In the genomic region with DNA sequence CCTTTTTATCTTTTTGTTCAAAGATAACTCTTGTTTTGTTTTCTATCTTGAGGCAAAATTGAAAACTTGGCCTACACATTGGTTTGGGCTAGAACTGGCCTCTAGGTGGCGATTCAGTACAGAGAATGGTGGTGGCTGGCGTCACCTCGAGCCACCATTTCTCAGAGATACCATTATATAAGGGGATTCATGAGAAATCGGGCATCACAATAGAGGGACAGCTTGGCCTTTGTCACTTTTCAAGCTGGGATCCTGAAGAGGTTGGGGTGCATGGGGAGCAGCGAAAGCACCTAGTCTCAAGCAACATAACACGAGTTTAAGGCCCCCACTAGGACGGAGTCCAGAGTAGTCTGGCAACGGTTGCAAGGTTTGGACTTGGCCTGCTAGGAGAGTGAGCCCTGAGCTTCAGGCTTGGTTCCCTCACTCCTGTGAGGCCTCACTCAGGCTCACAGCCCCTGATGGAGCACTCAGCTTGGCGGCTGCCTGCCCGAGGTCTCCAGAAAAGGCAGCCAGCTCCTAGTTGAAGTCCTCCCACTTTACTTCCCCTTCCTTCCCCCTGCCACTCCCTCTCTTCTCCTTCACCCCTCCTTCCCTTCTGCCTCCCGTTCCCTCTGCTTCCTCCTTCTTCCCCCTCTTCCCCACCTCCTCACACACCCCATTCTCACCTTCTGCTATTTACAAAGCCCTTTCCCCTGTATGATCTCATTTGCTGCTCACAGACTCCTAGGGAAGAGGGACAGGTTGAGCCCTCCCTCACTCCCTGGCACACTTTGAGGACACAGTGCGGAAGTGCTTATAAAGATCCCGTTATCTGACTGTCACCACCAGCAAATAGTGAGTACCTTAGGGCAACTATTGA, we compare ENCODE assay signal across 1 cellular context.
TF ChIP-seq lines count a peak whose summit lies in the region.

No MANE protein-coding gene starts in this region.

TF ChIP-seq in K562, 482 proteins besides CTCF, POLR2A, EP300 and RAD21 (continued from another document and continues in another):
- TF ChIP-seq, protein P1, sequence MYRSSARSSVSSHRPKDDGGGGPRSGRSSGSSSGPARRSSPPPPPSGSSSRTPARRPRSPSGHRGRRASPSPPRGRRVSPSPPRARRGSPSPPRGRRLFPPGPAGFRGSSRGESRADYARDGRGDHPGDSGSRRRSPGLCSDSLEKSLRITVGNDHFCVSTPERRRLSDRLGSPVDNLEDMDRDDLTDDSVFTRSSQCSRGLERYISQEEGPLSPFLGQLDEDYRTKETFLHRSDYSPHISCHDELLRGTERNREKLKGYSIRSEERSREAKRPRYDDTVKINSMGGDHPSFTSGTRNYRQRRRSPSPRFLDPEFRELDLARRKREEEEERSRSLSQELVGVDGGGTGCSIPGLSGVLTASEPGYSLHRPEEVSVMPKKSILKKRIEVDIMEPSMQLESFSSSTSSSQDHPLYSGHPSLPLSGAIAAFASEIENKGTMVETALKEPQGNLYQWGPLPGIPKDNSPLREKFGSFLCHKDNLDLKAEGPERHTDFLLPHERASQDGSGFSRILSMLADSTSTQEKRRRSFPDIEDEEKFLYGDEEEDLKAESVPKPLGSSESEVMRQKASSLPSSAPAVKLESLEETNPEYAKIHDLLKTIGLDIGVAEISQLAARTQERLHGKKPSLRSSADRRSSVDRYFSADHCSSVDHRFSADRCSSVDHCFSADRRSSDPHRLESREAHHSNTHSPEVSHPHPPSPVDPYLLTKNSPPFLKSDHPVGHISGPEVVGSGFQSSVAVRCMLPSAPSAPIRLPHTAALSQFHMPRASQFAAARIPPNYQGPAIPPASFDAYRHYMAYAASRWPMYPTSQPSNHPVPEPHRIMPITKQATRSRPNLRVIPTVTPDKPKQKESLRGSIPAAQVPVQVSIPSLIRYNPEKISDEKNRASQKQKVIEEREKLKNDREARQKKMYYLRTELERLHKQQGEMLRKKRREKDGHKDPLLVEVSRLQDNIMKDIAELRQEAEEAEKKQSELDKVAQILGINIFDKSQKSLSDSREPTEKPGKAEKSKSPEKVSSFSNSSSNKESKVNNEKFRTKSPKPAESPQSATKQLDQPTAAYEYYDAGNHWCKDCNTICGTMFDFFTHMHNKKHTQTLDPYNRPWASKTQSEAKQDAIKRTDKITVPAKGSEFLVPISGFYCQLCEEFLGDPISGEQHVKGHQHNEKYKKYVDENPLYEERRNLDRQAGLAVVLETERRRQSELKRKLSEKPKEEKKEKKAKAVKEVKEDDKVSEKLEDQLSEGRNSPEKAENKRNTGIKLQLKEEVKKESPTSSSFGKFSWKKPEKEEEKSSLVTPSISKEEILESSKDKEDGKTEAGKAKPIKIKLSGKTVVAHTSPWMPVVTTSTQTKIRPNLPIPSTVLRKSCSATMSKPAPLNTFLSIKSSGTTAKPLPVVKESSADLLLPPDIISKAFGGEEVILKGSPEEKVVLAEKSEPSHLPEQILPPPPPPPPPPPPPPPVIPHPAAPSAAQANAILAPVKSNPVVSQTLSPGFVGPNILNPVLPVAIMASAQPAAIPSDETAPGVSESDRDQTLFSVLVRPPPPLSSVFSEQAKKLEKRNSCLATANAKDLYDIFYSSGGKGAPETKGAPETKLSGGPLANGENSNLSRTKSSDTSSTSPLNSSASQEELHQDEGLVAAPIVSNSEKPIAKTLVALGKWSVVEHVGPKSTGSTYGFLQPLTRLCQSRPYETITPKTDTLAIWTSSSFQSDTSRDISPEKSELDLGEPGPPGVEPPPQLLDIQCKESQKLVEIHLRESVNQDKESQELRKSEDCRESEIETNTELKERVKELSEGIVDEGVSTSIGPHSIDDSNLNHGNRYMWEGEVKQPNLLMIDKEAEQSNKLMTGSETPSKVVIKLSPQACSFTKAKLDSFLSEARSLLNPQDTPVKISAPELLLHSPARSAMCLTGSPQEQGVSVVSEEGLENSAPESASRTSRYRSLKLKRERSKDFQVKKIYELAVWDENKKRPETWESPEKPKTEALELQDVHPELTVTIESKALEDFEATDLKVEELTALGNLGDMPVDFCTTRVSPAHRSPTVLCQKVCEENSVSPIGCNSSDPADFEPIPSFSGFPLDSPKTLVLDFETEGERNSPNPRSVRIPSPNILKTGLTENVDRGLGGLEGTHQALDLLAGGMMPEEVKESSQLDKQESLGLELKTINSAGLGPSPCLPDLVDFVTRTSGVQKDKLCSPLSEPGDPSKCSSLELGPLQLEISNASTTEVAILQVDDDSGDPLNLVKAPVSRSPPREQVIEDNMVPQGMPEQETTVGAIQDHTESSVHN (IDR thresholded peaks at IDR 0.05; ENCODE audit: borderline replicate concordance in 1 of 2, low read depth in 1 of 2) = no peak
- TF ChIP-seq CHD1 (IDR thresholded peaks at IDR 0.05; ENCODE audit: low read length) (no peak), TBP (optimal IDR thresholded peaks at IDR 0.05; ENCODE audit: low read depth, low read length) (no peak), ARHGAP35 (IDR thresholded peaks at IDR 0.05; ENCODE audit: partially characterized antibody) (no peak), HNRNPLL (IDR thresholded peaks at IDR 0.05; ENCODE audit: low read depth, low read length, poor library complexity, severe bottlenecking) (no peak), ZBTB1 (CRISPR knock-in tag; IDR thresholded peaks at IDR 0.05; ENCODE audit: borderline replicate concordance, low read depth) (no peak), ZBTB7A (IDR thresholded peaks at IDR 0.05; ENCODE audit: borderline replicate concordance, control insufficient read depth, low read depth, low read length) (no peak), CAMTA2 (CRISPR knock-in tag; conservative IDR thresholded peaks at IDR 0.05) (no peak), CBFA2T3 (IDR thresholded peaks at IDR 0.05) (no peak), MTA2 (IDR thresholded peaks at IDR 0.05; ENCODE audit: low read depth) (no peak), TRIM24 (IDR thresholded peaks at IDR 0.05) (peak; percentile 28 to 36; a peak in 3 of 4 replicates), ESRRB (CRISPR knock-in tag; IDR thresholded peaks at IDR 0.05; ENCODE audit: borderline replicate concordance) (no peak), ETV6 (IDR thresholded peaks at IDR 0.05; ENCODE audit: borderline replicate concordance in 1 of 2, low read depth in 2 of 2, low read length in 1 of 2) (peak in 1 of 2 experiments; percentile 49; a peak in 2 of 4 replicates), ETV6 (CRISPR knock-in tag; IDR thresholded peaks at IDR 0.05; ENCODE audit: borderline replicate concordance) (no peak), CREB1 (IDR thresholded peaks at IDR 0.05) (no peak), CREB1 (CRISPR knock-in tag; IDR thresholded peaks at IDR 0.05) (no peak), SIRT6 (IDR thresholded peaks at IDR 0.05; ENCODE audit: low read depth, low read length) (no peak), FIP1L1 (IDR thresholded peaks at IDR 0.05; ENCODE audit: low read depth, low read length, poor library complexity, severe bottlenecking) (no peak), ZNF175 (CRISPR knock-in tag; IDR thresholded peaks at IDR 0.05; ENCODE audit: low read depth) (no peak; the same call in 1 of the 2 replicates), NEUROD1 (IDR thresholded peaks at IDR 0.05; ENCODE audit: borderline replicate concordance, low read depth, low read length, partially characterized antibody) (no peak), KAT8 (IDR thresholded peaks at IDR 0.05; ENCODE audit: low read depth) (no peak), DPF2 (IDR thresholded peaks at IDR 0.05) (no peak; the same call in 1 of the 2 replicates), NFE2L1 (tag; IDR thresholded peaks at IDR 0.05; ENCODE audit: borderline replicate concordance, low read depth) (no peak), MED1 (CRISPR knock-in tag; IDR thresholded peaks at IDR 0.05; ENCODE audit: borderline replicate concordance) (no peak), ZEB2 (IDR thresholded peaks at IDR 0.05) (0 out of 2 replicates have a peak, but pooled peaks have one; percentile 35), L3MBTL2 (IDR thresholded peaks at IDR 0.05) (peak; percentile 47), POU5F1 (IDR thresholded peaks at IDR 0.05; ENCODE audit: borderline replicate concordance, low read depth, low read length, partially characterized antibody) (no peak), MYC (IDR thresholded peaks at IDR 0.05; ENCODE audit: low read depth, low read length) (no peak), MYC (CRISPR knock-in tag; IDR thresholded peaks at IDR 0.05; ENCODE audit: borderline replicate concordance, low read depth) (no peak), ZNF699 (CRISPR knock-in tag; IDR thresholded peaks at IDR 0.05; ENCODE audit: insufficient replicate concordance) (no peak), ZSCAN29 (IDR thresholded peaks at IDR 0.05) (no peak), WHSC1 (IDR thresholded peaks at IDR 0.05; ENCODE audit: low read length) (no peak)
- TF ChIP-seq, protein P2, sequence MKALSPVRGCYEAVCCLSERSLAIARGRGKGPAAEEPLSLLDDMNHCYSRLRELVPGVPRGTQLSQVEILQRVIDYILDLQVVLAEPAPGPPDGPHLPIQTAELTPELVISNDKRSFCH (CRISPR knock-in tag; IDR thresholded peaks at IDR 0.05) = no peak
- TF ChIP-seq, protein P2 (tag; IDR thresholded peaks at IDR 0.05) = no peak; the same call in 1 of the 2 replicates
- TF ChIP-seq, protein P3, sequence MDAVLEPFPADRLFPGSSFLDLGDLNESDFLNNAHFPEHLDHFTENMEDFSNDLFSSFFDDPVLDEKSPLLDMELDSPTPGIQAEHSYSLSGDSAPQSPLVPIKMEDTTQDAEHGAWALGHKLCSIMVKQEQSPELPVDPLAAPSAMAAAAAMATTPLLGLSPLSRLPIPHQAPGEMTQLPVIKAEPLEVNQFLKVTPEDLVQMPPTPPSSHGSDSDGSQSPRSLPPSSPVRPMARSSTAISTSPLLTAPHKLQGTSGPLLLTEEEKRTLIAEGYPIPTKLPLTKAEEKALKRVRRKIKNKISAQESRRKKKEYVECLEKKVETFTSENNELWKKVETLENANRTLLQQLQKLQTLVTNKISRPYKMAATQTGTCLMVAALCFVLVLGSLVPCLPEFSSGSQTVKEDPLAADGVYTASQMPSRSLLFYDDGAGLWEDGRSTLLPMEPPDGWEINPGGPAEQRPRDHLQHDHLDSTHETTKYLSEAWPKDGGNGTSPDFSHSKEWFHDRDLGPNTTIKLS (IDR thresholded peaks at IDR 0.05; ENCODE audit: borderline replicate concordance, low read depth) = no peak
- TF ChIP-seq, protein P4, sequence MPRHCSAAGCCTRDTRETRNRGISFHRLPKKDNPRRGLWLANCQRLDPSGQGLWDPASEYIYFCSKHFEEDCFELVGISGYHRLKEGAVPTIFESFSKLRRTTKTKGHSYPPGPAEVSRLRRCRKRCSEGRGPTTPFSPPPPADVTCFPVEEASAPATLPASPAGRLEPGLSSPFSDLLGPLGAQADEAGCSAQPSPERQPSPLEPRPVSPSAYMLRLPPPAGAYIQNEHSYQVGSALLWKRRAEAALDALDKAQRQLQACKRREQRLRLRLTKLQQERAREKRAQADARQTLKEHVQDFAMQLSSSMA (CRISPR knock-in tag; IDR thresholded peaks at IDR 0.05) = no peak
- TF ChIP-seq, protein P5, sequence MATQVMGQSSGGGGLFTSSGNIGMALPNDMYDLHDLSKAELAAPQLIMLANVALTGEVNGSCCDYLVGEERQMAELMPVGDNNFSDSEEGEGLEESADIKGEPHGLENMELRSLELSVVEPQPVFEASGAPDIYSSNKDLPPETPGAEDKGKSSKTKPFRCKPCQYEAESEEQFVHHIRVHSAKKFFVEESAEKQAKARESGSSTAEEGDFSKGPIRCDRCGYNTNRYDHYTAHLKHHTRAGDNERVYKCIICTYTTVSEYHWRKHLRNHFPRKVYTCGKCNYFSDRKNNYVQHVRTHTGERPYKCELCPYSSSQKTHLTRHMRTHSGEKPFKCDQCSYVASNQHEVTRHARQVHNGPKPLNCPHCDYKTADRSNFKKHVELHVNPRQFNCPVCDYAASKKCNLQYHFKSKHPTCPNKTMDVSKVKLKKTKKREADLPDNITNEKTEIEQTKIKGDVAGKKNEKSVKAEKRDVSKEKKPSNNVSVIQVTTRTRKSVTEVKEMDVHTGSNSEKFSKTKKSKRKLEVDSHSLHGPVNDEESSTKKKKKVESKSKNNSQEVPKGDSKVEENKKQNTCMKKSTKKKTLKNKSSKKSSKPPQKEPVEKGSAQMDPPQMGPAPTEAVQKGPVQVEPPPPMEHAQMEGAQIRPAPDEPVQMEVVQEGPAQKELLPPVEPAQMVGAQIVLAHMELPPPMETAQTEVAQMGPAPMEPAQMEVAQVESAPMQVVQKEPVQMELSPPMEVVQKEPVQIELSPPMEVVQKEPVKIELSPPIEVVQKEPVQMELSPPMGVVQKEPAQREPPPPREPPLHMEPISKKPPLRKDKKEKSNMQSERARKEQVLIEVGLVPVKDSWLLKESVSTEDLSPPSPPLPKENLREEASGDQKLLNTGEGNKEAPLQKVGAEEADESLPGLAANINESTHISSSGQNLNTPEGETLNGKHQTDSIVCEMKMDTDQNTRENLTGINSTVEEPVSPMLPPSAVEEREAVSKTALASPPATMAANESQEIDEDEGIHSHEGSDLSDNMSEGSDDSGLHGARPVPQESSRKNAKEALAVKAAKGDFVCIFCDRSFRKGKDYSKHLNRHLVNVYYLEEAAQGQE (CRISPR knock-in tag; IDR thresholded peaks at IDR 0.05; ENCODE audit: low read depth) = peak; percentile 64; the same call in 1 of the 2 replicates
- TF ChIP-seq, protein P6, sequence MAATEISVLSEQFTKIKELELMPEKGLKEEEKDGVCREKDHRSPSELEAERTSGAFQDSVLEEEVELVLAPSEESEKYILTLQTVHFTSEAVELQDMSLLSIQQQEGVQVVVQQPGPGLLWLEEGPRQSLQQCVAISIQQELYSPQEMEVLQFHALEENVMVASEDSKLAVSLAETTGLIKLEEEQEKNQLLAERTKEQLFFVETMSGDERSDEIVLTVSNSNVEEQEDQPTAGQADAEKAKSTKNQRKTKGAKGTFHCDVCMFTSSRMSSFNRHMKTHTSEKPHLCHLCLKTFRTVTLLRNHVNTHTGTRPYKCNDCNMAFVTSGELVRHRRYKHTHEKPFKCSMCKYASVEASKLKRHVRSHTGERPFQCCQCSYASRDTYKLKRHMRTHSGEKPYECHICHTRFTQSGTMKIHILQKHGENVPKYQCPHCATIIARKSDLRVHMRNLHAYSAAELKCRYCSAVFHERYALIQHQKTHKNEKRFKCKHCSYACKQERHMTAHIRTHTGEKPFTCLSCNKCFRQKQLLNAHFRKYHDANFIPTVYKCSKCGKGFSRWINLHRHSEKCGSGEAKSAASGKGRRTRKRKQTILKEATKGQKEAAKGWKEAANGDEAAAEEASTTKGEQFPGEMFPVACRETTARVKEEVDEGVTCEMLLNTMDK (IDR thresholded peaks at IDR 0.05; ENCODE audit: borderline replicate concordance, insufficient read depth, low read depth, low read length, poor library complexity, severe bottlenecking) = no peak
- TF ChIP-seq, protein P7, sequence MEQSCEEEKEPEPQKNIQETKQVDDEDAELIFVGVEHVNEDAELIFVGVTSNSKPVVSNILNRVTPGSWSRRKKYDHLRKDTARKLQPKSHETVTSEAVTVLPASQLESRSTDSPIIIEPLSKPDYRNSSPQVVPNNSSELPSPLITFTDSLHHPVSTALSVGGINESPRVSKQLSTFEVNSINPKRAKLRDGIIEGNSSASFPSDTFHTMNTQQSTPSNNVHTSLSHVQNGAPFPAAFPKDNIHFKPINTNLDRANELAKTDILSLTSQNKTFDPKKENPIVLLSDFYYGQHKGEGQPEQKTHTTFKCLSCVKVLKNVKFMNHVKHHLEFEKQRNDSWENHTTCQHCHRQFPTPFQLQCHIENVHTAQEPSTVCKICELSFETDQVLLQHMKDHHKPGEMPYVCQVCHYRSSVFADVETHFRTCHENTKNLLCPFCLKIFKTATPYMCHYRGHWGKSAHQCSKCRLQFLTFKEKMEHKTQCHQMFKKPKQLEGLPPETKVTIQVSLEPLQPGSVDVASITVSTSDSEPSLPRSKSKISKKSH (CRISPR knock-in tag; IDR thresholded peaks at IDR 0.05) = no peak
